24 cellular contexts compared by ENCODE assay signal in genomic region chr10:76405932-76406331, GRCh38.
"Had no signal": no experiment of that assay in that cellular context is flagged by ENCODE, and none has a peak within 500 bp of the region (broad histone marks: within the 10 kb centered on the region; RNA-seq: fewer than 3 reads in every experiment).

No MANE protein-coding gene starts in this region.

- H3K27me3 Mint-ChIP-seq: activated CD4-positive, alpha-beta memory T cell treated with anti-CD3 and anti-CD28 coated beads, Interleukin-2, amount 10 ng/mL, durations not matched to agents 7 days and 5 days; activated CD4-positive, alpha-beta T cell treated with anti-CD3 and anti-CD28 coated beads for 36 hours; activated naive CD8-positive, alpha-beta T cell; central memory CD8-positive, alpha-beta T cell had no signal

- H2AFZ ChIP-seq: PC-9 had no signal

- H3K4me3 ChIP-seq: PC-9 had no signal

- ATAC-seq: activated CD4-positive, alpha-beta T cell treated with anti-CD3 and anti-CD28 coated beads for 36 hours; activated T-helper 17 cell treated with anti-CD3 and anti-CD28 coated beads, Interleukin-2, amount 50 U/mL, for 72 hours had no signal

- H3K36me3 ChIP-seq: WERI-Rb-1 had no signal

- H3K4me2 ChIP-seq: PC-9, SK-N-SH had no signal

- H3K4me3 Mint-ChIP-seq: activated CD4-positive, alpha-beta memory T cell treated with anti-CD3 and anti-CD28 coated beads, Interleukin-2, amount 10 ng/mL, durations not matched to agents 7 days and 5 days; activated CD4-positive, alpha-beta T cell treated with anti-CD3 and anti-CD28 coated beads for 36 hours; activated naive CD4-positive, alpha-beta T cell treated with anti-CD3 and anti-CD28 coated beads for 36 hours; activated naive CD8-positive, alpha-beta T cell; activated T-helper 17 cell treated with anti-CD3 and anti-CD28 coated beads, Interleukin-2, amount 50 U/mL, for 72 hours; brain; central memory CD8-positive, alpha-beta T cell had no signal

- H3K36me3 Mint-ChIP-seq: activated naive CD8-positive, alpha-beta T cell; brain had no signal

- DNase-seq: activated CD4-positive, alpha-beta memory T cell treated with anti-CD3 and anti-CD28 coated beads, Interleukin-2, amount 10 ng/mL, durations not matched to agents 7 days and 5 days; activated CD4-positive, alpha-beta T cell treated with anti-CD3 and anti-CD28 coated beads for 36 hours; activated CD4-positive, alpha-beta T cell treated with anti-CD3 and anti-CD28 coated beads, Interleukin-2, amount 50 U/mL, for 1 hour; activated gamma-delta T cell; activated naive CD4-positive, alpha-beta T cell treated with anti-CD3 and anti-CD28 coated beads for 36 hours; activated T-cell treated with anti-CD3 and anti-CD28 coated beads for 4 hours; activated T-cell treated with anti-CD3 and anti-CD28 coated beads, Interleukin-2, amount 50 U/mL, for 48 hours; amygdala; Karpas-422; MM.1S; NCI-H1105; NCI-H1436; NCI-H187; NCI-H2081; NCI-H510A treated with DMSO at 0.1 percent for 48 hours; NCI-H69; PC-9; SK-N-SH; T-helper 1 cell; WERI-Rb-1 had no signal

- H3K27ac Mint-ChIP-seq: activated CD4-positive, alpha-beta memory T cell treated with anti-CD3 and anti-CD28 coated beads, Interleukin-2, amount 10 ng/mL, durations not matched to agents 7 days and 5 days; activated CD4-positive, alpha-beta T cell treated with anti-CD3 and anti-CD28 coated beads for 36 hours; activated naive CD4-positive, alpha-beta T cell treated with anti-CD3 and anti-CD28 coated beads for 36 hours; activated naive CD8-positive, alpha-beta T cell; activated T-helper 17 cell treated with anti-CD3 and anti-CD28 coated beads, Interleukin-2, amount 50 U/mL, for 72 hours; brain had no signal

- H3K9me3 ChIP-seq: SK-N-SH had no signal

- H3K27ac ChIP-seq: PC-9, WERI-Rb-1 had no signal

- H3K4me1 Mint-ChIP-seq: activated CD4-positive, alpha-beta memory T cell treated with anti-CD3 and anti-CD28 coated beads, Interleukin-2, amount 10 ng/mL, durations not matched to agents 7 days and 5 days; activated CD4-positive, alpha-beta T cell treated with anti-CD3 and anti-CD28 coated beads for 36 hours; activated T-helper 17 cell treated with anti-CD3 and anti-CD28 coated beads, Interleukin-2, amount 50 U/mL, for 72 hours; brain; central memory CD8-positive, alpha-beta T cell had no signal

- H3K9ac ChIP-seq: SK-N-SH had no signal
